3 cellular contexts compared by ENCODE assay signal in genomic region chr7:35222445-35222844, GRCh38. TPM values are rescaled to one million over a fixed set of nuclear protein-coding genes. Genes with fewer than 3 reads are reported as not detected.
"Had no signal": no experiment of that assay in that cellular context is flagged by ENCODE, and none has a peak within 500 bp of the region (broad histone marks: within the 10 kb centered on the region; RNA-seq: fewer than 3 reads in every experiment).

No MANE protein-coding gene starts in this region.

RNA-seq across cellular contexts. Expression of gene TBX20, which starts 31.5 kb away (rescaled TPM):
- total RNA-seq: LHCN-M2, MCF 10A, NCI-H460 had no signal
